Comparison of ENCODE assay signal across 1 cellular context in genomic region chr12:1662761-1663439, GRCh38.
TF ChIP-seq lines count a peak whose summit lies in the region.

No MANE protein-coding gene starts in this region.

TF ChIP-seq in HEK293, 187 proteins besides CTCF, POLR2A, EP300 and RAD21 (continued from another document):
- TF ChIP-seq PBX3 (CRISPR knock-in tag; IDR thresholded peaks at IDR 0.05) (no peak), ZFP37 (tag by site-specific recombination; IDR thresholded peaks at IDR 0.05) (peak; percentile 75; the same call in 1 of the 2 replicates), GLIS1 (tag by site-specific recombination; IDR thresholded peaks at IDR 0.05) (no peak; the same call in none of the 2 replicates), ZNF19 (tag by site-specific recombination; IDR thresholded peaks at IDR 0.05; ENCODE audit: low read depth) (no peak), ZBTB17 (tag by site-specific recombination; IDR thresholded peaks at IDR 0.05) (peak; percentile 95), ZNF398 (tag by site-specific recombination; IDR thresholded peaks at IDR 0.05) (peak; percentile 58; the same call in 1 of the 2 replicates), ZFHX2 (tag by site-specific recombination; conservative IDR thresholded peaks at IDR 0.05) (0 out of 2 replicates have a peak, but pooled peaks have one; percentile 14), ZNF777 (tag by site-specific recombination; IDR thresholded peaks at IDR 0.05; ENCODE audit: borderline replicate concordance) (peak; percentile 91), ZNF561 (tag by site-specific recombination; IDR thresholded peaks at IDR 0.05; ENCODE audit: borderline replicate concordance) (peak; percentile 71; the same call in 1 of the 2 replicates), REPIN1 (tag by site-specific recombination; IDR thresholded peaks at IDR 0.05; ENCODE audit: low read depth) (no peak), ZNF18 (tag by site-specific recombination; IDR thresholded peaks at IDR 0.05) (no peak), ZNF148 (tag by site-specific recombination; IDR thresholded peaks at IDR 0.05; ENCODE audit: borderline replicate concordance) (no peak)
